In the genomic region with DNA sequence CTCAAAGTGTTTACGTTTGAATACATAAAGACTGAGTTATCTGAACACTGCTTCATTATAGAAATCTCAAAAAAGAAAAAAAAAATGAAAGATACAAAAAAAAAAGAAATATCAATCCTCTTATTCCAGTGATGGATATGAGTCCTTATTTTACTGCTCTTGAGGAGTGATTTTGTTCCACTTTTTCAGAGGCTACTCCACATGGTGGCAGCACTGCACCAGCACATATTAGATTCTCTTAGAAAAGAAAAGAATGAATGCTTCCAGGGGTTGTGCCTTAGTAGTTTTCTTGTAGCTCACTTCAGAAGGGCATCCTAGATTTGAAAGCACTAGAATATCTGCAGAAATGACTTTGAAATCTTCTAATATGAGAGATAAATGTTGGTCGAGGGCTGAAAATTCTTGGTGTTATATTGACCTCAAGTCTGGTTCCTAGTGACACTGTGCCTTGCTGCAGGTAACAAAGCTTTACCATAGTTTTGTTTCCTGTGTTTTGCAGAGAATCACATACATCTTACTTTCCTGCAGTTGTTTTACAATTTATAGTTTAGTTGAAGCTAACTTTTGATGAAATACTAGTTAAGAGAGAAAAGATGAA, we compare ENCODE assay signal across 9 cellular contexts. TPM values are rescaled to one million over a fixed set of nuclear protein-coding genes. Genes with fewer than 3 reads are reported as not detected.
DNase-seq lines count a peak whose midpoint lies in the region; ATAC-seq and TF ChIP-seq lines count a peak whose summit lies in the region.
"Had no signal": no experiment of that assay in that cellular context is flagged by ENCODE, and none has a peak within 500 bp of the region (broad histone marks: within the 10 kb centered on the region; RNA-seq: fewer than 3 reads in every experiment).

No MANE protein-coding gene starts in this region.

- no peaks in the 10 kb centered on the region for H3K9me2 ChIP-seq in SK-N-SH

- DNase-seq in DMS53 (lab: John Stamatoyannopoulos, UW): peak; percentile 70
- DNase-seq in SK-N-SH: peak; percentile 52
- peak; percentile 83 for DNase-seq in choroid plexus epithelial cell (ENCODE audit: low read depth)
- no peak for DNase-seq in lung (ENCODE audit: low spot score)
- DNase-seq in COLO829 (ENCODE audit: low spot score): no peak
- no peak for DNase-seq in epidermal melanocyte (ENCODE audit: insufficient read length, low spot score)
- no peak for DNase-seq in activated effector memory CD4-positive, alpha-beta T cell treated with Interleukin-2 at 50 U/mL for 16 hours

- H3K9me3 ChIP-seq in SK-N-SH: no peaks in the 10 kb centered on the region
- no peaks in the 10 kb centered on the region for H3K9me3 ChIP-seq in lung (ENCODE audit: control insufficient read depth in 2 of 2, insufficient read depth in 1 of 2, low read length in 1 of 2)

- no peaks in the 10 kb centered on the region for H3K27me3 ChIP-seq in SK-N-SH (ENCODE audit: insufficient read depth)
- H3K27me3 ChIP-seq in lung (ENCODE audit: control insufficient read depth, insufficient read depth): no peaks in the 10 kb centered on the region

- peaks cover 51 to 61% of the 10 kb centered on the region in 2 experiments for H3K36me3 ChIP-seq in SK-N-SH (replicated peaks in 1 of 2; ENCODE audit: control insufficient read depth in 1 of 2, insufficient read depth in 2 of 2, low read length in 1 of 2)
- H3K36me3 ChIP-seq in lung (ENCODE audit: control insufficient read depth in 2 of 2, insufficient read depth in 2 of 2, low read length in 2 of 2): peaks cover 13 to 22% of the 10 kb centered on the region in 2 donors

- TF ChIP-seq RAD21 in Ishikawa (IDR thresholded peaks at IDR 0.05; ENCODE audit: low read depth) (peak; percentile 61), SK-N-SH (IDR thresholded peaks at IDR 0.05; ENCODE audit: low read length) (peak; percentile 75)

- H3K4me3 ChIP-seq in SK-N-SH (ENCODE audit: low read depth in 2 of 2, low read length in 1 of 2): no peak overlapping the region; a peak in 1 of 4 replicates
- H3K4me3 ChIP-seq in choroid plexus epithelial cell (ENCODE audit: low read depth, low read length): no peak overlapping the region
- no peak overlapping the region for H3K4me3 ChIP-seq in lung

- no peak for ATAC-seq in lung (ENCODE audit: insufficient read depth, low FRiP score)

- no peak for TF ChIP-seq EP300 in Ishikawa (IDR thresholded peaks at IDR 0.05; ENCODE audit: borderline replicate concordance)
- TF ChIP-seq EP300 in SK-N-SH (IDR thresholded peaks at IDR 0.05; ENCODE audit: borderline replicate concordance in 1 of 2, low read depth in 1 of 2, low read length in 1 of 2): no peak

- peaks cover 42% of the 10 kb centered on the region; the same call in 1 of the 2 replicates for H3K79me2 ChIP-seq in SK-N-SH (ENCODE audit: insufficient read depth)

- H3K4me1 ChIP-seq in SK-N-SH (ENCODE audit: control insufficient read depth in 1 of 2, insufficient read depth in 2 of 2, low read depth in 1 of 2, low read length in 1 of 2) (no peaks in the 10 kb centered on the region), lung (ENCODE audit: control insufficient read depth in 2 of 2, insufficient read depth in 2 of 2, low read length in 2 of 2) (peaks cover 0 to 4% of the 10 kb centered on the region in 2 donors)

- H3K27ac ChIP-seq in SK-N-SH (ENCODE audit: low read depth in 2 of 2, low read length in 1 of 2) (no peak overlapping the region), lung (ENCODE audit: low read depth in 1 of 2, low read length in 1 of 2) (no peak overlapping the region)

- H3K4me2 ChIP-seq in SK-N-SH: no peak overlapping the region

- 77% methylated on average over 2 of the region's 2 CpGs for WGBS in SK-N-SH (ENCODE audit: low lambda C conversion rate)
- WGBS in lung, 2 donors: 81 to 84% methylated on average over 2 of the region's 2 CpGs

- H4K20me1 ChIP-seq in SK-N-SH (ENCODE audit: insufficient read depth): peaks cover 18% of the 10 kb centered on the region

- H2AFZ ChIP-seq in SK-N-SH (ENCODE audit: low read depth): no peak overlapping the region

- no peak overlapping the region for H3K9ac ChIP-seq in SK-N-SH

- CTCF ChIA-PET in SK-N-SH (lab: Yijun Ruan, JAX): interaction anchor here (0.6 to 5.6 kb wide), 43 partner anchors 10 to 205 kb away, joined by 3 to 275 read pairs (median 5); partner anchors contain the start of genes AP2B1, GAS2L2, RASL10B and TAF15

- POLR2A ChIA-PET in SK-N-SH (lab: Yijun Ruan, JAX): interaction anchor here (0.7 to 1.7 kb wide), 2 partner anchors 52 to 135 kb away, joined by 3 to 7 read pairs; no protein-coding TSS in a partner anchor

- TF ChIP-seq CTCF in SK-N-SH (IDR thresholded peaks at IDR 0.05) (peak; percentile 85), choroid plexus epithelial cell (conservative IDR thresholded peaks at IDR 0.05; ENCODE audit: low read depth, low read length) (peak; percentile 79), lung (IDR thresholded peaks at IDR 0.05; ENCODE audit: control extremely low read depth, extremely low read depth) (peak; percentile 35)

- peaks cover 17% of the 10 kb centered on the region for H3F3A ChIP-seq in SK-N-SH (replicated peaks; ENCODE audit: insufficient read depth)

TF ChIP-seq in Ishikawa, 13 proteins besides CTCF, POLR2A, EP300 and RAD21 (continues in another document):
- TF ChIP-seq YY1 (IDR thresholded peaks at IDR 0.05; ENCODE audit: low read depth) (no peak), TEAD4 (IDR thresholded peaks at IDR 0.05) (no peak), ZBTB7A (IDR thresholded peaks at IDR 0.05; ENCODE audit: low read depth) (no peak), TCF12 (IDR thresholded peaks at IDR 0.05; ENCODE audit: low read depth) (no peak), EGR1 (IDR thresholded peaks at IDR 0.05) (no peak), NFIC (IDR thresholded peaks at IDR 0.05) (no peak)

TF ChIP-seq in SK-N-SH, 30 proteins besides CTCF, POLR2A, EP300 and RAD21:
- TF ChIP-seq, protein P1, sequence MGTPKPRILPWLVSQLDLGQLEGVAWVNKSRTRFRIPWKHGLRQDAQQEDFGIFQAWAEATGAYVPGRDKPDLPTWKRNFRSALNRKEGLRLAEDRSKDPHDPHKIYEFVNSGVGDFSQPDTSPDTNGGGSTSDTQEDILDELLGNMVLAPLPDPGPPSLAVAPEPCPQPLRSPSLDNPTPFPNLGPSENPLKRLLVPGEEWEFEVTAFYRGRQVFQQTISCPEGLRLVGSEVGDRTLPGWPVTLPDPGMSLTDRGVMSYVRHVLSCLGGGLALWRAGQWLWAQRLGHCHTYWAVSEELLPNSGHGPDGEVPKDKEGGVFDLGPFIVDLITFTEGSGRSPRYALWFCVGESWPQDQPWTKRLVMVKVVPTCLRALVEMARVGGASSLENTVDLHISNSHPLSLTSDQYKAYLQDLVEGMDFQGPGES (IDR thresholded peaks at IDR 0.05; ENCODE audit: low read depth, low read length): no peak
- TF ChIP-seq SMC3 (IDR thresholded peaks at IDR 0.05; ENCODE audit: low read depth, low read length): peak; percentile 77
TF ChIP-seq in SK-N-SH: peak in this region for 1.

RNA-seq across cellular contexts. Expression of gene AP2B1, which starts 25.9 kb away (rescaled TPM):
- polyA plus RNA-seq in SK-N-SH (2012; rRNA removed) (97.8 and 135 TPM in 2 replicates), lung (10 to 100 TPM; 52.9 to 55.3 TPM)
- 105 and 114 TPM in 2 replicates for polyA plus RNA-seq in SK-N-SH (2012; cell fraction: cytosol; rRNA removed)
- polyA plus RNA-seq in SK-N-SH (2012; cell fraction: nucleus; rRNA removed): 70.8 and 121 TPM in 2 replicates
- 100 to 1,000 TPM; 110 to 156 TPM for total RNA-seq in lung

RNA-seq across cellular contexts. Expression of gene PEX12, which starts 34.7 kb away (rescaled TPM):
- 4.3 and 5.4 TPM in 2 replicates for polyA plus RNA-seq in SK-N-SH (2012; rRNA removed)
- polyA plus RNA-seq in SK-N-SH (2012; cell fraction: cytosol; rRNA removed): 4.5 and 4.9 TPM in 2 replicates
- 3.8 and 4.3 TPM in 2 replicates for polyA plus RNA-seq in SK-N-SH (2012; cell fraction: nucleus; rRNA removed)
- 1 to 10 TPM; 5.1 to 5.3 TPM for total RNA-seq in lung
- 1 to 10 TPM; 2.6 to 3.7 TPM for polyA plus RNA-seq in lung

RNA-seq across cellular contexts. Expression of gene SLFN14, which starts 52.4 kb away (rescaled TPM):
- polyA plus RNA-seq in SK-N-SH (2012; rRNA removed) (not detected in 2 replicates), lung (under 1 TPM in 1 of 2 donors, not detected in 1; 0.34 TPM)
- polyA plus RNA-seq in SK-N-SH (2012; cell fraction: cytosol; rRNA removed): not detected in 2 replicates
- polyA plus RNA-seq in SK-N-SH (2012; cell fraction: nucleus; rRNA removed): not detected in 2 replicates
- 1 to 10 TPM in 1 of 2 donors, not detected in 1; 2.3 TPM for total RNA-seq in lung
- total RNA-seq: T-helper 2 cell treated with Interferon-gamma antibody and Interleukin-4, amounts not matched to agents 100 ng/mL and 5 ng/mL, for 36 hours had no signal

Comparison
In these comparisons a context has a peak if more than half of its experiments do, and no peak if none do; other contexts are left out.
1. DNase-seq: peak in DMS53 (single experiment), SK-N-SH (single experiment) and choroid plexus epithelial cell (single experiment); none in lung (single experiment), COLO829 (single experiment), epidermal melanocyte (single experiment) and activated effector memory CD4-positive, alpha-beta T cell treated with Interleukin-2 at 50 U/mL for 16 hours (single experiment).
2. CTCF ChIP-seq: peak in every context shown above with its lines; median percentile 85 in SK-N-SH; 79 in choroid plexus epithelial cell; 35 in lung.